ENCODE assay signal across 8 cellular contexts in genomic region chr10:114239117-114239993, GRCh38. TPM values are rescaled to one million over a fixed set of nuclear protein-coding genes. Genes with fewer than 3 reads are reported as not detected.
DNase-seq lines count a peak whose midpoint lies in the region; ATAC-seq and TF ChIP-seq lines count a peak whose summit lies in the region.

TSS of gene VWA2 (plus strand) at chr10:114239254. CDS start at chr10:114248714, 9,460 bp downstream.

- in situ Hi-C loops in T47D (cut with HindIII; ENCODE audit: low pct_unique_long_range_greater_than_20kb, low sequenced_read_pairs): no loop called here

- POLR2A ChIA-PET in MCF 10A (lab: Yijun Ruan, JAX): interaction anchor here (1.5 kb wide), 1 partner anchor 65 kb away, joined by 10 read pairs; the partner anchor contains the start of gene CCDC186

- intact Hi-C loops in MCF 10A (cut with micrococcal nuclease): no loop called here

- H3K9me3 Mint-ChIP-seq in MCF 10A (ENCODE audit: unreplicated experiment): no peaks in the 10 kb centered on the region

- peak; percentile 34 to 56 for DNase-seq in T47D (ENCODE audit: low read depth in 1 of 2, low spot score in 1 of 2)
- DNase-seq in MCF 10A (ENCODE audit: unreplicated experiment): no peak
- peak; percentile 73 for DNase-seq in SW480 (ENCODE audit: low spot score)
- no peak for DNase-seq in foreskin keratinocyte
- DNase-seq in cerebellar nuclear complex (lab: John Stamatoyannopoulos, UW): no peak
- no peak for DNase-seq in UCSD-AML1 (lab: John Stamatoyannopoulos, UW; ENCODE audit: unreplicated experiment)
- no peak for DNase-seq in HCEC 1CT

- peaks cover 9% of the 10 kb centered on the region for H3K4me1 Mint-ChIP-seq in MCF 10A (ENCODE audit: insufficient read depth, unreplicated experiment)

- H3K36me3 Mint-ChIP-seq in MCF 10A (ENCODE audit: insufficient read depth, unreplicated experiment): no peaks in the 10 kb centered on the region

- H3K36me3 ChIP-seq in rectal smooth muscle tissue (ENCODE audit: control insufficient read depth, insufficient read depth, low read length): no peaks in the 10 kb centered on the region

- peak; percentile 70 for ATAC-seq in foreskin keratinocyte

- no peak within 1 kb of the TSS for H3K9ac ChIP-seq in rectal smooth muscle tissue (ENCODE audit: low read length)

- H3K27ac ChIP-seq in foreskin keratinocyte: no peak within 1 kb of the TSS
- no peak within 1 kb of the TSS for H3K27ac ChIP-seq in rectal smooth muscle tissue (ENCODE audit: low read depth, low read length)

- CTCF ChIA-PET in MCF 10A (lab: Yijun Ruan, JAX): no interaction called here

- H3K4me1 ChIP-seq in foreskin keratinocyte (peaks cover 9% of the 10 kb centered on the region), rectal smooth muscle tissue (ENCODE audit: control insufficient read depth, insufficient read depth, low read length) (peaks cover 2% of the 10 kb centered on the region)

- TF ChIP-seq CTCF in MCF 10A (IDR thresholded peaks at IDR 0.05; ENCODE audit: unreplicated experiment): no peak
- TF ChIP-seq CTCF in foreskin keratinocyte (conservative IDR thresholded peaks at IDR 0.05): peak; percentile 54

- no TSS peak for BruUV-seq in MCF 10A (replicated peaks; lab: Mats Ljungman, UMichigan)

- H3K4me3 Mint-ChIP-seq in MCF 10A (ENCODE audit: unreplicated experiment): no peak within 1 kb of the TSS

- H3K27me3 ChIP-seq in foreskin keratinocyte: peaks cover 26% of the 10 kb centered on the region
- peaks cover 20% of the 10 kb centered on the region for H3K27me3 ChIP-seq in rectal smooth muscle tissue (ENCODE audit: control insufficient read depth, insufficient read depth, low read length)

- peak within 1 kb of the TSS; percentile 57 for H3K4me3 ChIP-seq in rectal smooth muscle tissue (ENCODE audit: low read length)

- no peaks in the 10 kb centered on the region for H3K27me3 Mint-ChIP-seq in MCF 10A (ENCODE audit: insufficient read depth, unreplicated experiment)

- no peak within 1 kb of the TSS for H3K27ac Mint-ChIP-seq in MCF 10A (ENCODE audit: low read depth, unreplicated experiment)

RNA-seq across cellular contexts. Expression of gene VWA2, which starts in this region (rescaled TPM):
- not detected in 2 replicates for total RNA-seq in MCF 10A (2022)
- 0.58 and 0.60 TPM in 2 replicates for total RNA-seq in foreskin keratinocyte
- 0.12 TPM in 2 replicates for polyA plus RNA-seq in foreskin keratinocyte

Comparison
In these comparisons a context has a peak if more than half of its experiments do, and no peak if none do; other contexts are left out.
1. DNase-seq: peak in T47D (2 of 2) and SW480 (single experiment); none in MCF 10A (single experiment), foreskin keratinocyte (0 of 2), cerebellar nuclear complex (0 of 2), UCSD-AML1 (single experiment) and HCEC 1CT (single experiment).
2. Peak in ATAC-seq in foreskin keratinocyte; RNA of the gene not detected or under 1 TPM.